In the genomic region with DNA sequence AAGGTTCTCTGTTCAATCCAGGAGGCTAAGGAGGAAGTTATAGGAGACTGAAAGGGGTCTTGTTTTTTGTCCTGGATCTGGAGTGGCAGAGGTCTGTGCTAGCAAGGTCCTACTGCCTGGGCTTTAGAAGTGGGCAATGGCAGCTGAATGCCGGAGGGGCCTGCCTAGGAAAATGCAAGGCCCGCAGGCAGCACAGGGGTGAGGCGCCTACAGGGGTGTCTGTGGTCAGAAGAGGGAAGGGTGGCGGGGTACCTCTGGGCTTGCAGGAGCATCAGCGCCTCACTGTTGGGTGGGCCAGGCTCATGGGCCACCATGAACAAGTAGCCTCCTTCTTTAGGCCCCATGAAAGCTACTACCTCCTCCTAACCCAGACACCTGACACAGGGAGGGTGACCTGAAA, we compare ENCODE assay signal across 28 cellular contexts.
"Had no signal": no experiment of that assay in that cellular context is flagged by ENCODE, and none has a peak within 500 bp of the region (broad histone marks: within the 10 kb centered on the region; RNA-seq: fewer than 3 reads in every experiment).

No MANE protein-coding gene starts in this region.

- FAIRE-seq: urothelium cell line had no signal

- H3K9me3 Mint-ChIP-seq: stimulated activated effector memory CD8-positive, alpha-beta T cell treated with anti-CD3 and anti-CD28 coated beads, Interleukin-12 subunit alpha, Interleukin-12 subunit beta, amount 100 ng/mL, for 72 hours; stimulated activated naive CD8-positive, alpha-beta T cell treated with anti-CD3 and anti-CD28 coated beads, Interleukin-15, Interleukin-2, amounts not matched to agents 100 ng/mL and 50 ng/mL, for 24 hours had no signal

- H3K4me1 ChIP-seq: suprapubic skin, testis, thyroid gland, tibial artery, tibial nerve, transverse colon, upper lobe of left lung, upper lobe of right lung, uterus, vagina had no signal

- H3K4me1 Mint-ChIP-seq: stimulated activated effector memory CD8-positive, alpha-beta T cell treated with anti-CD3 and anti-CD28 coated beads, Interleukin-12 subunit alpha, Interleukin-12 subunit beta, amount 100 ng/mL, for 72 hours; stimulated activated naive B cell treated with anti-CD40 and anti-IgM and Interleukin-4, amounts not matched to agents 10 μg/mL and 1 μg/mL and 100 μg/mL, for 72 hours; stimulated activated naive CD8-positive, alpha-beta T cell treated with anti-CD3 and anti-CD28 coated beads, Interleukin-15, amount 100 ng/mL, for 72 hours had no signal

- H3K4me3 ChIP-seq: stomach, suprapubic skin, testis, thoracic aorta, thyroid gland, tibial artery, tibial nerve, transverse colon, upper lobe of left lung, upper lobe of right lung, uterus, vagina had no signal

- H3K27me3 ChIP-seq: stomach, suprapubic skin, testis, thyroid gland, tibial artery, tibial nerve, transverse colon, upper lobe of left lung, upper lobe of right lung, uterus, vagina had no signal

- H3K4me3 Mint-ChIP-seq: stimulated activated effector memory CD8-positive, alpha-beta T cell treated with anti-CD3 and anti-CD28 coated beads, Interleukin-12 subunit alpha, Interleukin-12 subunit beta, amount 100 ng/mL, for 72 hours; stimulated activated naive B cell treated with anti-CD40 and anti-IgM and Interleukin-4, amounts not matched to agents 10 μg/mL and 1 μg/mL and 100 μg/mL, for 72 hours; stimulated activated naive CD8-positive, alpha-beta T cell treated with anti-CD3 and anti-CD28 coated beads, Interleukin-15, amount 100 ng/mL, for 72 hours; stimulated activated naive CD8-positive, alpha-beta T cell treated with anti-CD3 and anti-CD28 coated beads, Interleukin-15, Interleukin-2, amounts not matched to agents 100 ng/mL and 50 ng/mL, for 24 hours; type B pancreatic cell had no signal

- ATAC-seq: stimulated activated naive B cell treated with anti-CD40 and anti-IgM and Interleukin-4, amounts not matched to agents 10 μg/mL and 1 μg/mL and 100 μg/mL, for 72 hours; stimulated activated naive CD8-positive, alpha-beta T cell treated with anti-CD3 and anti-CD28 coated beads, Interleukin-15, amount 100 ng/mL, for 72 hours; stimulated activated naive CD8-positive, alpha-beta T cell treated with anti-CD3 and anti-CD28 coated beads, Interleukin-15, Interleukin-2, amounts not matched to agents 100 U/mL and 50 U/mL, for 24 hours; upper lobe of right lung had no signal

- H3K36me3 Mint-ChIP-seq: stimulated activated effector memory CD8-positive, alpha-beta T cell treated with anti-CD3 and anti-CD28 coated beads, Interleukin-12 subunit alpha, Interleukin-12 subunit beta, amount 100 ng/mL, for 72 hours; type B pancreatic cell had no signal

- H3K36me3 ChIP-seq: stomach, suprapubic skin, thoracic aorta, thyroid gland, tibial artery, tibial nerve, transverse colon, upper lobe of left lung, upper lobe of right lung, uterus, vagina had no signal

- DNase-seq: stimulated activated CD4-positive, alpha-beta T cell treated with anti-CD3 and anti-CD28 coated beads, Interleukin-2, amount 100 ng/mL, for 48 hours; stimulated activated CD4-positive, alpha-beta T cell treated with anti-CD3 and anti-CD28 coated beads, Interleukin-4, amount 100 ng/mL, for 1 hour; stimulated activated CD4-positive, alpha-beta T cell treated with anti-CD3 and anti-CD28 coated beads, Interleukin-4, amount 100 ng/mL, for 24 hours; stimulated activated CD4-positive, alpha-beta T cell treated with anti-CD3 and anti-CD28 coated beads, Interleukin-4, amount 100 ng/mL, for 4 hours; stimulated activated CD8-positive, alpha-beta memory T cell treated with anti-CD3 and anti-CD28 coated beads, Interleukin-4, amount 100 ng/mL, for 48 hours; stimulated activated naive B cell treated with anti-CD40 and anti-IgM and Interleukin-4, amounts not matched to agents 10 μg/mL and 1 μg/mL and 100 μg/mL, for 72 hours; stimulated activated naive CD4-positive, alpha-beta T cell; stimulated activated naive CD4-positive, alpha-beta T cell treated with Interleukin-2 at 50 U/mL for 16 hours; stimulated activated naive CD8-positive, alpha-beta T cell treated with anti-CD3 and anti-CD28 coated beads, Interleukin-15, amount 100 ng/mL, for 72 hours; stimulated activated naive CD8-positive, alpha-beta T cell treated with anti-CD3 and anti-CD28 coated beads, Interleukin-15, Interleukin-2, amounts not matched to agents 100 U/mL and 50 U/mL, for 24 hours; stomach; substantia nigra; testis; thyroid gland; tibial artery; transverse colon; trophoblast cell; upper lobe of right lung; uterus had no signal

- H3K27ac ChIP-seq: stomach, suprapubic skin, testis, thoracic aorta, thyroid gland, tibial artery, tibial nerve, transverse colon, upper lobe of left lung, upper lobe of right lung, uterus, vagina had no signal

- H3K9me3 ChIP-seq: stomach, suprapubic skin, testis, thoracic aorta, thyroid gland, tibial artery, tibial nerve, transverse colon, upper lobe of left lung, upper lobe of right lung, uterus, vagina had no signal

- H3K27me3 Mint-ChIP-seq: stimulated activated naive CD8-positive, alpha-beta T cell treated with anti-CD3 and anti-CD28 coated beads, Interleukin-15, amount 100 ng/mL, for 72 hours; type B pancreatic cell had no signal

- H3K27ac Mint-ChIP-seq: stimulated activated effector memory CD8-positive, alpha-beta T cell treated with anti-CD3 and anti-CD28 coated beads, Interleukin-12 subunit alpha, Interleukin-12 subunit beta, amount 100 ng/mL, for 72 hours; stimulated activated naive B cell treated with anti-CD40 and anti-IgM and Interleukin-4, amounts not matched to agents 10 μg/mL and 1 μg/mL and 100 μg/mL, for 72 hours; stimulated activated naive CD8-positive, alpha-beta T cell treated with anti-CD3 and anti-CD28 coated beads, Interleukin-15, Interleukin-2, amounts not matched to agents 100 ng/mL and 50 ng/mL, for 24 hours; type B pancreatic cell had no signal
